In the genomic region with DNA sequence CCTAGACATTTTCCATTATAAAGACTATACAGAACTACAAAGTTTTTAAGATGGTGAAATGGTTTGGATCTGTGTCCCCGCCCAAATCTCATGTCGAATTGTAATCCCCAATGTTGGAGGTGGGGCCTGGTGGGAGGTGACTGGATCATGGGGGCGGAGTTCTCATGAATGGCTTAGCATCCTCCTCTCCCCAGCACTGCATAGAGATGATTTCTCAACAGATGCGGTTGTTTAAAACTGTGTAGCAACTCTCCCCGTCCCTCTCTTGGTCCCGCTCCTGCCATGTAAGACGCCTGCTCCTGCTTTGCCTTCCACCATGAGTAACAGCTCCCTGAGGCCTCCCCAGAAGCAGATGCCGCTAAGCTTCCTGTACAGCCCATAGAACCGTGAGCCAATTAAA, we compare ENCODE assay signal across 8 cellular contexts.
DNase-seq lines count a peak whose midpoint lies in the region; ATAC-seq and TF ChIP-seq lines count a peak whose summit lies in the region.

No MANE protein-coding gene starts in this region.

- no peaks in the 10 kb centered on the region for H3K9me3 ChIP-seq in subcutaneous abdominal adipose tissue (ENCODE audit: control insufficient read depth in 5 of 5, low read length in 5 of 5)

- H3K9ac ChIP-seq in subcutaneous abdominal adipose tissue (ENCODE audit: low read length in 5 of 5), result peak overlapping the region in 3 of 5 donors; percentile 88 to 98 (median 91)

- no peaks in the 10 kb centered on the region for H3K27me3 ChIP-seq in subcutaneous abdominal adipose tissue (ENCODE audit: control insufficient read depth in 5 of 5, insufficient read depth in 4 of 5, low read length in 5 of 5)

- TF ChIP-seq CTCF in WI38 (IDR thresholded peaks at IDR 0.05; ENCODE audit: low read depth, low read length), result no peak
- TF ChIP-seq CTCF in fibroblast of pulmonary artery (IDR thresholded peaks at IDR 0.05; ENCODE audit: low read length, missing control alignments), result no peak

- H3K27ac ChIP-seq in subcutaneous abdominal adipose tissue (ENCODE audit: low read depth, low read length), result no peak overlapping the region

- H3K4me3 ChIP-seq in WI38 (ENCODE audit: low read depth, low read length) (peak overlapping the region; percentile 91), fibroblast of pulmonary artery (replicated peaks; ENCODE audit: low read depth, low read length) (peak overlapping the region; percentile 90), subcutaneous abdominal adipose tissue (ENCODE audit: low read depth in 1 of 5, low read length in 5 of 5) (peak overlapping the region; percentile 68 to 90 (median 86))

- DNase-seq in activated naive CD4-positive, alpha-beta T cell treated with Interleukin-2 at 50 U/mL for 16 hours, result peak; percentile 26
- no peak for DNase-seq in activated naive CD4-positive, alpha-beta T cell (lab: John Stamatoyannopoulos, UW)
- DNase-seq in fibroblast of pulmonary artery (ENCODE audit: low read depth) (no peak), DMS79 (lab: John Stamatoyannopoulos, UW) (no peak)

- ATAC-seq in GM21381 (IDR thresholded peaks at IDR 0.05; ENCODE audit: unreplicated experiment), result no peak
- no peak for ATAC-seq in GM18517 (IDR thresholded peaks at IDR 0.05; ENCODE audit: unreplicated experiment)

- H3K4me1 ChIP-seq in subcutaneous abdominal adipose tissue (ENCODE audit: control insufficient read depth in 5 of 5, insufficient read depth in 5 of 5, low read length in 5 of 5), result peaks cover 0 to 38% (median 30%) of the 10 kb centered on the region in 5 donors

- H3K36me3 ChIP-seq in subcutaneous abdominal adipose tissue (ENCODE audit: control insufficient read depth in 5 of 5, insufficient read depth in 5 of 5, low read length in 5 of 5), result no peaks in the 10 kb centered on the region
